Comparison of ENCODE assay signal across 1 cellular context in the genomic region with DNA sequence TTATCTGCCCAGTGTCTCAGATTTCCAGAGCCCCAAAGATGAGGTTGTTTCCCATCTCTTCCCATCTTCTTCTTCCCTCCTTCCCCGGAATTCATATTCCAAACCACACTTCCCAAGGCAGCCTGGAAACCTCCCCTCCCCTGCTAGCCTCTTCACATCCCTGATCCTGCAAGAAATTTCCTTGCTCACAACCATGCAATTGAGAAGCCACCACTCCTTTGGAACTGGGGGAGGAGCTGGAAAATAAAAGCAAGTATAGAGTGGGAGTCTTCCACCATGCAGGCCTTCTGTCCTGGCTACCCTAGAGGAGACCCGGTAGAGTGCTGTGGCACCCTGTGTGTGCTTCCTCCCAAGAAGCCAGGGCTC.
TF ChIP-seq lines count a peak whose summit lies in the region.

No MANE protein-coding gene starts in this region.

TF ChIP-seq in H1, 55 proteins besides CTCF, POLR2A, EP300 and RAD21:
- TF ChIP-seq HDAC6 (IDR thresholded peaks at IDR 0.05; ENCODE audit: low read depth, low read length), result no peak
- no peak for TF ChIP-seq SP1 (IDR thresholded peaks at IDR 0.05; ENCODE audit: low read depth, low read length)
- peak; percentile 51; the same call in 1 of the 2 replicates for TF ChIP-seq CBX8 (IDR thresholded peaks at IDR 0.05; ENCODE audit: borderline replicate concordance, low read depth, low read length)
